ENCODE assay signal across 15 cellular contexts in genomic region chr3:43341788-43342187, GRCh38.
"Had no signal": no experiment of that assay in that cellular context is flagged by ENCODE, and none has a peak within 500 bp of the region (broad histone marks: within the 10 kb centered on the region; RNA-seq: fewer than 3 reads in every experiment).

No MANE protein-coding gene starts in this region.

- H3K4me3 Mint-ChIP-seq: activated naive CD4-positive, alpha-beta T cell treated with anti-CD3 and anti-CD28 coated beads, Interleukin-2, amount 10 ng/mL, durations not matched to agents 7 days and 5 days; naive B cell; stimulated activated naive B cell treated with anti-CD40 and anti-IgM and Interleukin-4, amounts not matched to agents 10 μg/mL and 1 μg/mL and 100 μg/mL, for 72 hours had no signal

- H3K4me3 ChIP-seq: adrenal gland, mucosa of descending colon, sigmoid colon, vagina had no signal

- H3K4me1 ChIP-seq: vagina had no signal

- H3K27me3 Mint-ChIP-seq: activated naive CD4-positive, alpha-beta T cell treated with anti-CD3 and anti-CD28 coated beads, Interleukin-2, amount 10 ng/mL, durations not matched to agents 7 days and 5 days; naive B cell; stimulated activated naive B cell treated with anti-CD40 and anti-IgM and Interleukin-4, amounts not matched to agents 10 μg/mL and 1 μg/mL and 100 μg/mL, for 72 hours had no signal

- DNase-seq: activated CD4-positive, alpha-beta T cell treated with anti-CD3 and anti-CD28 coated beads, Interleukin-2, amount 50 U/mL, for 1 hour; activated effector memory CD4-positive, alpha-beta T cell treated with Interleukin-2 at 50 U/mL for 16 hours; activated naive CD4-positive, alpha-beta T cell treated with anti-CD3 and anti-CD28 coated beads, Interleukin-2, amount 10 ng/mL, durations not matched to agents 7 days and 5 days; adrenal gland; dermis blood vessel endothelial cell; mesenchymal stem cell; mucosa of descending colon; naive B cell; sigmoid colon; stimulated activated CD4-positive, alpha-beta T cell treated with anti-CD3 and anti-CD28 coated beads, Interleukin-4, amount 100 ng/mL, for 4 hours; stimulated activated naive B cell treated with anti-CD40 and anti-IgM and Interleukin-4, amounts not matched to agents 10 μg/mL and 1 μg/mL and 100 μg/mL, for 72 hours; T-helper 1 cell; T1000; trophoblast cell had no signal

- H3K27ac ChIP-seq: adrenal gland, sigmoid colon, vagina had no signal

- H3K27ac Mint-ChIP-seq: stimulated activated naive B cell treated with anti-CD40 and anti-IgM and Interleukin-4, amounts not matched to agents 10 μg/mL and 1 μg/mL and 100 μg/mL, for 72 hours had no signal

- ATAC-seq: mucosa of descending colon; stimulated activated naive B cell treated with anti-CD40 and anti-IgM and Interleukin-4, amounts not matched to agents 10 μg/mL and 1 μg/mL and 100 μg/mL, for 72 hours had no signal

- H3K27me3 ChIP-seq: adrenal gland, sigmoid colon, vagina had no signal
